In genomic region chr17:73042809-73043685, GRCh38 we compare ENCODE assay signal across 13 cellular contexts. TPM values are rescaled to one million over a fixed set of nuclear protein-coding genes. Genes with fewer than 3 reads are reported as not detected.
A peak's percentile ranks its signal among the peaks of the same experiment; 100 is the strongest.
DNase-seq lines count a peak whose midpoint lies in the region; ATAC-seq and TF ChIP-seq lines count a peak whose summit lies in the region.
"Had no signal": no experiment of that assay in that cellular context is flagged by ENCODE, and none has a peak within 500 bp of the region (broad histone marks: within the 10 kb centered on the region; RNA-seq: fewer than 3 reads in every experiment).

No MANE protein-coding gene starts in this region.

- POLR2A ChIA-PET in AG04450 (lab: Yijun Ruan, JAX): interaction anchor here (1.2 kb wide), 1 partner anchor 15 kb away, joined by 3 read pairs; no protein-coding TSS in a partner anchor

- intact Hi-C loops in esophagus muscularis mucosa (cut with DNase I): no loop called here

- no peak for TF ChIP-seq POLR2A in esophagus muscularis mucosa (IDR thresholded peaks at IDR 0.05; ENCODE audit: low read depth)

- peaks cover 10% of the 10 kb centered on the region for H3K9me3 ChIP-seq in AG04450 (ENCODE audit: control insufficient read depth, insufficient read depth, low read length)
- H3K9me3 ChIP-seq in esophagus muscularis mucosa: peaks cover 0 to 9% (median 3%) of the 10 kb centered on the region in 4 donors
- peaks cover 32% of the 10 kb centered on the region for H3K9me3 ChIP-seq in mesenchymal stem cell (ENCODE audit: control insufficient read depth, low read length)
- H3K9me3 ChIP-seq: ovary had no signal

- ATAC-seq in HG02571 (IDR thresholded peaks at IDR 0.05; ENCODE audit: unreplicated experiment) (no peak), HG03108 (IDR thresholded peaks at IDR 0.05; ENCODE audit: unreplicated experiment) (no peak)
- ATAC-seq: WTC11 had no signal

- no peak overlapping the region for H4K8ac ChIP-seq in mesenchymal stem cell (ENCODE audit: low read length)

- H3K9ac ChIP-seq in mesenchymal stem cell (ENCODE audit: low read length): peak overlapping the region; percentile 73

- H3K4me2 ChIP-seq in mesenchymal stem cell (ENCODE audit: low read length, poor library complexity, severe bottlenecking): no peak overlapping the region

- H3K4ac ChIP-seq in mesenchymal stem cell (ENCODE audit: low read depth in 1 of 2, low read length in 2 of 2): no peak overlapping the region

- peak overlapping the region in 1 of 2 experiments; percentile 61 for H3K14ac ChIP-seq in mesenchymal stem cell (ENCODE audit: low read length in 2 of 2)

- H3K18ac ChIP-seq in mesenchymal stem cell (ENCODE audit: low read depth in 1 of 2, low read length in 2 of 2): peak overlapping the region in 1 of 2 experiments; percentile 46

- no peak for DNase-seq in AG04450 (ENCODE audit: low read depth, low spot score)
- peak; percentile 50 to 81 for DNase-seq in NCI-H446 (lab: John Stamatoyannopoulos, UW)
- DNase-seq in esophagus muscularis mucosa (ENCODE audit: extremely low spot score): no peak
- no peak for DNase-seq in mesenchymal stem cell
- DNase-seq in NCI-H1436 (lab: John Stamatoyannopoulos, UW): no peak
- DNase-seq in glomerular visceral epithelial cell (ENCODE audit: extremely low spot score): no peak
- DNase-seq: activated CD8-positive, alpha-beta memory T cell treated with anti-CD3 and anti-CD28 coated beads, Interleukin-2, amount 50 U/mL, for 48 hours; effector CD4-positive, alpha-beta T cell; GOT3; ovary had no signal

- H2BK120ac ChIP-seq in mesenchymal stem cell (ENCODE audit: low read depth, low read length): no peak overlapping the region

- H3K4me1 ChIP-seq in esophagus muscularis mucosa (peaks cover 11 to 28% (median 22%) of the 10 kb centered on the region in 4 donors), mesenchymal stem cell (ENCODE audit: control insufficient read depth, insufficient read depth, low read depth, low read length) (peaks cover 2% of the 10 kb centered on the region)

- no peak overlapping the region for H2AFZ ChIP-seq in mesenchymal stem cell (ENCODE audit: low read depth, low read length)

- no peak overlapping the region for H4K91ac ChIP-seq in mesenchymal stem cell (ENCODE audit: low read length)

- peak overlapping the region; percentile 55 for H3K27ac ChIP-seq in AG04450 (ENCODE audit: low read depth, low read length)
- H3K27ac ChIP-seq in esophagus muscularis mucosa (replicated peaks in 1 of 4): peak overlapping the region in 3 of 4 donors; percentile 8 to 52 (median 42)
- no peak overlapping the region for H3K27ac ChIP-seq in mesenchymal stem cell (ENCODE audit: low read length, poor library complexity, severe bottlenecking)
- H3K27ac ChIP-seq: ovary had no signal

- H3K36me3 ChIP-seq in esophagus muscularis mucosa (no peaks in the 10 kb centered on the region), mesenchymal stem cell (ENCODE audit: control insufficient read depth in 1 of 2, insufficient read depth in 2 of 2, low read depth in 1 of 2, low read length in 2 of 2) (peaks cover 0 to 3% of the 10 kb centered on the region in 2 experiments)
- H3K36me3 ChIP-seq: ovary had no signal

- no peak overlapping the region for H2BK5ac ChIP-seq in mesenchymal stem cell (ENCODE audit: low read depth, low read length, poor library complexity, severe bottlenecking)

- H3K27me3 ChIP-seq in AG04450 (ENCODE audit: control insufficient read depth, insufficient read depth, low read length) (no peaks in the 10 kb centered on the region), esophagus muscularis mucosa (no peaks in the 10 kb centered on the region), mesenchymal stem cell (ENCODE audit: control insufficient read depth in 1 of 2, insufficient read depth in 1 of 2, low read length in 2 of 2) (peaks cover 0 to 4% of the 10 kb centered on the region in 2 experiments)
- H3K27me3 ChIP-seq: ovary had no signal

- H2AK5ac ChIP-seq in mesenchymal stem cell (ENCODE audit: low read length, severe bottlenecking): no peak overlapping the region

- 43% methylated on average over 7 of the region's 7 CpGs for WGBS in esophagus muscularis mucosa
- WGBS in mesenchymal stem cell: 94% methylated on average over 7 of the region's 7 CpGs

- CTCF ChIA-PET in AG04450 (lab: Charles Lee): interaction anchor here (0.6 to 2.2 kb wide), 4 partner anchors 9 to 486 kb away, joined by 4 to 9 read pairs (median 6); no protein-coding TSS in a partner anchor

- H3K79me1 ChIP-seq in mesenchymal stem cell (replicated peaks; ENCODE audit: low read length, poor library complexity, severe bottlenecking): peaks cover 15% of the 10 kb centered on the region

- no peak for TF ChIP-seq EP300 in esophagus muscularis mucosa (IDR thresholded peaks at IDR 0.05)

- peak overlapping the region in 1 of 2 experiments; percentile 54 for H2BK12ac ChIP-seq in mesenchymal stem cell (ENCODE audit: low read length in 2 of 2)

- peak overlapping the region in 1 of 2 experiments; percentile 77 for H3K23ac ChIP-seq in mesenchymal stem cell (ENCODE audit: low read length in 2 of 2)

- TF ChIP-seq CTCF in AG04450 (IDR thresholded peaks at IDR 0.05; ENCODE audit: low read depth, low read length): no peak
- no peak for TF ChIP-seq CTCF in esophagus muscularis mucosa (IDR thresholded peaks at IDR 0.05)

- no peak overlapping the region for H2BK15ac ChIP-seq in mesenchymal stem cell (ENCODE audit: low read depth, poor library complexity, severe bottlenecking)

- H3K4me3 ChIP-seq in AG04450 (ENCODE audit: low read depth, low read length) (no peak overlapping the region), esophagus muscularis mucosa (peak overlapping the region in 1 of 4 donors; percentile 1), mesenchymal stem cell (ENCODE audit: insufficient read depth in 1 of 2, low read depth in 1 of 2, low read length in 2 of 2) (peak overlapping the region in 1 of 2 experiments; percentile 71)
- H3K4me3 ChIP-seq: ovary had no signal

RNA-seq across cellular contexts. Expression of gene SLC39A11, which starts 49.4 kb away (rescaled TPM):
- 18.0 and 19.0 TPM in 2 replicates for polyA plus RNA-seq in AG04450 (2011; rRNA removed)
- polyA minus RNA-seq in AG04450 (2011; rRNA and poly(A)+ RNA removed): 37.0 and 56.0 TPM in 2 replicates
- 10 to 100 TPM in 3 of 4 donors, 1 to 10 TPM in 1; 7.5 to 20.2 (median 18.4) TPM for total RNA-seq in esophagus muscularis mucosa
- 13.4 TPM for polyA plus RNA-seq in mesenchymal stem cell (2013, experiment 1 of 2)
- 12.8 TPM for polyA plus RNA-seq in mesenchymal stem cell (2013, experiment 2 of 2)

Comparison
In these comparisons a context has a peak if more than half of its experiments do, and no peak if none do; other contexts are left out.
1. DNase-seq: peak in NCI-H446 (2 of 2); none in AG04450 (single experiment), esophagus muscularis mucosa (single experiment), mesenchymal stem cell (single experiment), NCI-H1436 (single experiment) and glomerular visceral epithelial cell (single experiment).